ENCODE assay signal across 8 cellular contexts in the genomic region with DNA sequence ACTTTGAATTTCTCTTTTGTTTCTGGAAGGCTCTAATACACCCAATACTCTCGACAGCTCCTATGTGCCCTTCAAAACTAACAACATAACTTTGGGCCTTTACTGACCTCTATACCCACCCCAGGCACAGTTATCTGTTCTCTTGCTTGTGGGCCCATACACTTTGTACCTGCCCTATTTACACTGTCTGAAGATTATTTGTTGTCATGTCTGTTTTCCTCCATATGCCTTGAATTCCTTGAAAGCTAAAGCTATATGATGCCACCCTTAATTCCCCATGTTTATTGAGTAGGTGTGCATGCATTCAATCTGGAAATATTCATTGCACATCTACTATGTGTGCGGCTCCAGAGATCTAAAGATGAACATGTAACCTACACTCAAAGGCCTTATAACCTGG.
"Had no signal": no experiment of that assay in that cellular context is flagged by ENCODE, and none has a peak within 500 bp of the region (broad histone marks: within the 10 kb centered on the region; RNA-seq: fewer than 3 reads in every experiment).

No MANE protein-coding gene starts in this region.

- H3K4me3 ChIP-seq: GM12878 had no signal

- DNase-seq: GDM1, GF-D8 had no signal

- ATAC-seq: GM12878 had no signal

- FAIRE-seq: G401.6, GM12878, GM12891, GM12892, GM18507, GM19239 had no signal
